In the genomic region with DNA sequence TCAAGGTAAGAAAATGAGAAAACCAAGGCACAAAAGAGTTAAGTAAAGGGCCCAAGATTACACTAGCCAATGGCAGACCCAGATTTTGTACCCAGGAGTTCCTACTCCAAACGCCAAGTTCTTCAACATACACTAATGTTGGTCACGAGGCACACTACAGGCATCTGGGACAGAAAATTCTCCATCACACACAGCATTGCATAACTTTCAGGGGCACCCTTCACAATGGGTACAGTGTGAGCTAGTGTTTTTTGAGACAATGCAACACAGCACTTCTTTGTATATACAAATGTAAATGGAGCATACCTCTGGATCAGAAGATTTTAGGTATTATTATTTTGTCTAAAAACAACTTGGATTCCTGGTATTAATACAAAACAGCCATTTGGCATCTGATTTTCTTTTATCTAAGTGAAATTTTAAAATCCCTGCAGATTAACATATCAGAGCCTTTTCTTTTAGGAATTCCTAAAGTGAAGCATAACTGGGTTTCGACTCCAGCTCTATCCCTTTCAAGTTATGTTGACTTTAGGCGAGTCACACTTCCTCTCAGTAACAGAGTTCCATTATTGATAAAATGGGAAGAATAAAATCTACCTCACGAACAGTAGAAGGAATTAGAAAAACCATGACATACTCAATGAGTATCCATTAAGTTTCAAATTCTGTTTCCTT, we compare ENCODE assay signal across 1 cellular context.
TF ChIP-seq lines count a peak whose summit lies in the region.

No MANE protein-coding gene starts in this region.

TF ChIP-seq in H1, 55 proteins besides CTCF, POLR2A, EP300 and RAD21:
- TF ChIP-seq POLR2AphosphoS5 (IDR thresholded peaks at IDR 0.05; ENCODE audit: low read depth, low read length), result no peak
- TF ChIP-seq CEBPB (IDR thresholded peaks at IDR 0.05; ENCODE audit: low read depth, low read length), result peak; percentile 81
